In genomic region chr6:155328539-155329459, GRCh38 we compare ENCODE assay signal across 1 cellular context.
TF ChIP-seq lines count a peak whose summit lies in the region.

No MANE protein-coding gene starts in this region.

TF ChIP-seq in HepG2, 621 proteins besides CTCF, POLR2A, EP300 and RAD21 (continued from another document and continues in another):
- TF ChIP-seq ZBTB49 (CRISPR knock-in tag; IDR thresholded peaks at IDR 0.05; ENCODE audit: borderline replicate concordance) (no peak), ZNF687 (CRISPR knock-in tag; IDR thresholded peaks at IDR 0.05) (no peak), ZFYVE20 (CRISPR knock-in tag; IDR thresholded peaks at IDR 0.05; ENCODE audit: borderline replicate concordance, low read depth) (no peak), CENPT (CRISPR knock-in tag; IDR thresholded peaks at IDR 0.05; ENCODE audit: low read depth) (no peak), ZNF589 (CRISPR knock-in tag; conservative IDR thresholded peaks at IDR 0.05) (peak; percentile 51; the same call in 1 of the 2 replicates), ZNF775 (CRISPR knock-in tag; IDR thresholded peaks at IDR 0.05; ENCODE audit: borderline replicate concordance) (no peak), ZNF598 (CRISPR knock-in tag; IDR thresholded peaks at IDR 0.05; ENCODE audit: borderline replicate concordance) (no peak; the same call in 1 of the 2 replicates), MEIS1 (CRISPR knock-in tag; IDR thresholded peaks at IDR 0.05; ENCODE audit: borderline replicate concordance) (peak; percentile 64), ZFP37 (CRISPR knock-in tag; IDR thresholded peaks at IDR 0.05; ENCODE audit: borderline replicate concordance) (no peak; the same call in none of the 2 replicates), ZNF564 (CRISPR knock-in tag; IDR thresholded peaks at IDR 0.05) (peak; percentile 61; the same call in 1 of the 2 replicates), ZNF501 (CRISPR knock-in tag; IDR thresholded peaks at IDR 0.05) (peak; percentile 54; the same call in 1 of the 2 replicates), ZNF530 (CRISPR knock-in tag; IDR thresholded peaks at IDR 0.05; ENCODE audit: low read depth) (no peak), ERF (CRISPR knock-in tag; IDR thresholded peaks at IDR 0.05) (peak; percentile 63), MED1 (CRISPR knock-in tag; IDR thresholded peaks at IDR 0.05) (peak; percentile 94), RARG (CRISPR knock-in tag; IDR thresholded peaks at IDR 0.05; ENCODE audit: low read depth) (peak; percentile 16; the same call in 1 of the 2 replicates), GZF1 (CRISPR knock-in tag; IDR thresholded peaks at IDR 0.05) (no peak), NBN (conservative IDR thresholded peaks at IDR 0.05) (no peak), RCOR2 (CRISPR knock-in tag; IDR thresholded peaks at IDR 0.05) (no peak; the same call in none of the 2 replicates), EHMT2 (IDR thresholded peaks at IDR 0.05; ENCODE audit: borderline replicate concordance, low read depth, low read length) (no peak; the same call in 1 of the 2 replicates), PHF8 (CRISPR knock-in tag; IDR thresholded peaks at IDR 0.05) (peak; percentile 66), ZNF562 (CRISPR knock-in tag; IDR thresholded peaks at IDR 0.05; ENCODE audit: borderline replicate concordance) (no peak), ZNF556 (CRISPR knock-in tag; IDR thresholded peaks at IDR 0.05; ENCODE audit: borderline replicate concordance) (peak; percentile 65; the same call in 1 of the 2 replicates), SMYD3 (CRISPR knock-in tag; IDR thresholded peaks at IDR 0.05) (no peak), ELF4 (CRISPR knock-in tag; IDR thresholded peaks at IDR 0.05; ENCODE audit: borderline replicate concordance) (peak; percentile 75), ISX (CRISPR knock-in tag; conservative IDR thresholded peaks at IDR 0.05) (no peak), SNAPC2 (CRISPR knock-in tag; IDR thresholded peaks at IDR 0.05) (no peak), ZNF713 (CRISPR knock-in tag; IDR thresholded peaks at IDR 0.05) (no peak), HNRNPK (IDR thresholded peaks at IDR 0.05; ENCODE audit: low read depth, low read length, poor library complexity, severe bottlenecking) (no peak), ZNF432 (CRISPR knock-in tag; IDR thresholded peaks at IDR 0.05; ENCODE audit: borderline replicate concordance) (no peak), SP1 (IDR thresholded peaks at IDR 0.05) (no peak), SP1 (CRISPR knock-in tag; IDR thresholded peaks at IDR 0.05) (peak; percentile 28; the same call in 1 of the 2 replicates), KDM5B (CRISPR knock-in tag; IDR thresholded peaks at IDR 0.05; ENCODE audit: borderline replicate concordance) (no peak), ZNF609 (CRISPR knock-in tag; IDR thresholded peaks at IDR 0.05; ENCODE audit: borderline replicate concordance) (peak; percentile 93), POLR2G (IDR thresholded peaks at IDR 0.05; ENCODE audit: low read depth, low read length) (peak; percentile 95), REL (CRISPR knock-in tag; conservative IDR thresholded peaks at IDR 0.05) (no peak), ZNF263 (CRISPR knock-in tag; IDR thresholded peaks at IDR 0.05) (peak; percentile 9; the same call in 1 of the 2 replicates), KLF12 (CRISPR knock-in tag; IDR thresholded peaks at IDR 0.05; ENCODE audit: borderline replicate concordance) (peak; percentile 58; the same call in 1 of the 2 replicates)
- TF ChIP-seq, protein P1, sequence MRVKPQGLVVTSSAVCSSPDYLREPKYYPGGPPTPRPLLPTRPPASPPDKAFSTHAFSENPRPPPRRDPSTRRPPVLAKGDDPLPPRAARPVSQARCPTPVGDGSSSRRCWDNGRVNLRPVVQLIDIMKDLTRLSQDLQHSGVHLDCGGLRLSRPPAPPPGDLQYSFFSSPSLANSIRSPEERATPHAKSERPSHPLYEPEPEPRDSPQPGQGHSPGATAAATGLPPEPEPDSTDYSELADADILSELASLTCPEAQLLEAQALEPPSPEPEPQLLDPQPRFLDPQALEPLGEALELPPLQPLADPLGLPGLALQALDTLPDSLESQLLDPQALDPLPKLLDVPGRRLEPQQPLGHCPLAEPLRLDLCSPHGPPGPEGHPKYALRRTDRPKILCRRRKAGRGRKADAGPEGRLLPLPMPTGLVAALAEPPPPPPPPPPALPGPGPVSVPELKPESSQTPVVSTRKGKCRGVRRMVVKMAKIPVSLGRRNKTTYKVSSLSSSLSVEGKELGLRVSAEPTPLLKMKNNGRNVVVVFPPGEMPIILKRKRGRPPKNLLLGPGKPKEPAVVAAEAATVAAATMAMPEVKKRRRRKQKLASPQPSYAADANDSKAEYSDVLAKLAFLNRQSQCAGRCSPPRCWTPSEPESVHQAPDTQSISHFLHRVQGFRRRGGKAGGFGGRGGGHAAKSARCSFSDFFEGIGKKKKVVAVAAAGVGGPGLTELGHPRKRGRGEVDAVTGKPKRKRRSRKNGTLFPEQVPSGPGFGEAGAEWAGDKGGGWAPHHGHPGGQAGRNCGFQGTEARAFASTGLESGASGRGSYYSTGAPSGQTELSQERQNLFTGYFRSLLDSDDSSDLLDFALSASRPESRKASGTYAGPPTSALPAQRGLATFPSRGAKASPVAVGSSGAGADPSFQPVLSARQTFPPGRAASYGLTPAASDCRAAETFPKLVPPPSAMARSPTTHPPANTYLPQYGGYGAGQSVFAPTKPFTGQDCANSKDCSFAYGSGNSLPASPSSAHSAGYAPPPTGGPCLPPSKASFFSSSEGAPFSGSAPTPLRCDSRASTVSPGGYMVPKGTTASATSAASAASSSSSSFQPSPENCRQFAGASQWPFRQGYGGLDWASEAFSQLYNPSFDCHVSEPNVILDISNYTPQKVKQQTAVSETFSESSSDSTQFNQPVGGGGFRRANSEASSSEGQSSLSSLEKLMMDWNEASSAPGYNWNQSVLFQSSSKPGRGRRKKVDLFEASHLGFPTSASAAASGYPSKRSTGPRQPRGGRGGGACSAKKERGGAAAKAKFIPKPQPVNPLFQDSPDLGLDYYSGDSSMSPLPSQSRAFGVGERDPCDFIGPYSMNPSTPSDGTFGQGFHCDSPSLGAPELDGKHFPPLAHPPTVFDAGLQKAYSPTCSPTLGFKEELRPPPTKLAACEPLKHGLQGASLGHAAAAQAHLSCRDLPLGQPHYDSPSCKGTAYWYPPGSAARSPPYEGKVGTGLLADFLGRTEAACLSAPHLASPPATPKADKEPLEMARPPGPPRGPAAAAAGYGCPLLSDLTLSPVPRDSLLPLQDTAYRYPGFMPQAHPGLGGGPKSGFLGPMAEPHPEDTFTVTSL (CRISPR knock-in tag; IDR thresholded peaks at IDR 0.05; ENCODE audit: borderline replicate concordance): peak; percentile 94
- TF ChIP-seq, protein P2, sequence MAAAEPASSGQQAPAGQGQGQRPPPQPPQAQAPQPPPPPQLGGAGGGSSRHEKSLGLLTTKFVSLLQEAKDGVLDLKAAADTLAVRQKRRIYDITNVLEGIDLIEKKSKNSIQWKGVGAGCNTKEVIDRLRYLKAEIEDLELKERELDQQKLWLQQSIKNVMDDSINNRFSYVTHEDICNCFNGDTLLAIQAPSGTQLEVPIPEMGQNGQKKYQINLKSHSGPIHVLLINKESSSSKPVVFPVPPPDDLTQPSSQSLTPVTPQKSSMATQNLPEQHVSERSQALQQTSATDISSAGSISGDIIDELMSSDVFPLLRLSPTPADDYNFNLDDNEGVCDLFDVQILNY (CRISPR knock-in tag; conservative IDR thresholded peaks at IDR 0.05): peak; percentile 47; the same call in 1 of the 2 replicates
- TF ChIP-seq, protein P3, sequence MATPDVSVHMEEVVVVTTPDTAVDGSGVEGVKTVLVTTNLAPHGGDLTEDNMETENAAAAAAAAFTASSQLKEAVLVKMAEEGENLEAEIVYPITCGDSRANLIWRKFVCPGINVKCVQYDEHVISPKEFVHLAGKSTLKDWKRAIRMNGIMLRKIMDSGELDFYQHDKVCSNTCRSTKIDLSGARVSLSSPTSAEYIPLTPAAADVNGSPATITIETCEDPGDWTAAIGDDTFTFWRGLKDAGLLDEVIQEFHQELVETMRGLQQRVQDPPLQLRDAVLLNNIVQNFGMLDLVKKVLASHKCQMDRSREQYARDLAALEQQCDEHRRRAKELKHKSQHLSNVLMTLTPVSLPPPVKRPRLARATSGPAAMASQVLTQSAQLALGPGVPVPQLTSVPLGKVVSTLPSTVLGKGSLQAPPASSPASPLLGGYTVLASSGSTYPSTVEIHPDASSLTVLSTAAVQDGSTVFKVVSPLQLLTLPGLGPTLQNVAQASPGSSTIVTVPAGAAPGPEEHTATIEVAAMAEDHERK (CRISPR knock-in tag; IDR thresholded peaks at IDR 0.05; ENCODE audit: low read depth): no peak
- TF ChIP-seq, protein P4, sequence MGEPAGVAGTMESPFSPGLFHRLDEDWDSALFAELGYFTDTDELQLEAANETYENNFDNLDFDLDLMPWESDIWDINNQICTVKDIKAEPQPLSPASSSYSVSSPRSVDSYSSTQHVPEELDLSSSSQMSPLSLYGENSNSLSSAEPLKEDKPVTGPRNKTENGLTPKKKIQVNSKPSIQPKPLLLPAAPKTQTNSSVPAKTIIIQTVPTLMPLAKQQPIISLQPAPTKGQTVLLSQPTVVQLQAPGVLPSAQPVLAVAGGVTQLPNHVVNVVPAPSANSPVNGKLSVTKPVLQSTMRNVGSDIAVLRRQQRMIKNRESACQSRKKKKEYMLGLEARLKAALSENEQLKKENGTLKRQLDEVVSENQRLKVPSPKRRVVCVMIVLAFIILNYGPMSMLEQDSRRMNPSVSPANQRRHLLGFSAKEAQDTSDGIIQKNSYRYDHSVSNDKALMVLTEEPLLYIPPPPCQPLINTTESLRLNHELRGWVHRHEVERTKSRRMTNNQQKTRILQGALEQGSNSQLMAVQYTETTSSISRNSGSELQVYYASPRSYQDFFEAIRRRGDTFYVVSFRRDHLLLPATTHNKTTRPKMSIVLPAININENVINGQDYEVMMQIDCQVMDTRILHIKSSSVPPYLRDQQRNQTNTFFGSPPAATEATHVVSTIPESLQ (CRISPR knock-in tag; conservative IDR thresholded peaks at IDR 0.05): 0 out of 2 replicates have a peak, but pooled peaks have one; percentile 28
